ENCODE assay signal across 1 cellular context in the genomic region with DNA sequence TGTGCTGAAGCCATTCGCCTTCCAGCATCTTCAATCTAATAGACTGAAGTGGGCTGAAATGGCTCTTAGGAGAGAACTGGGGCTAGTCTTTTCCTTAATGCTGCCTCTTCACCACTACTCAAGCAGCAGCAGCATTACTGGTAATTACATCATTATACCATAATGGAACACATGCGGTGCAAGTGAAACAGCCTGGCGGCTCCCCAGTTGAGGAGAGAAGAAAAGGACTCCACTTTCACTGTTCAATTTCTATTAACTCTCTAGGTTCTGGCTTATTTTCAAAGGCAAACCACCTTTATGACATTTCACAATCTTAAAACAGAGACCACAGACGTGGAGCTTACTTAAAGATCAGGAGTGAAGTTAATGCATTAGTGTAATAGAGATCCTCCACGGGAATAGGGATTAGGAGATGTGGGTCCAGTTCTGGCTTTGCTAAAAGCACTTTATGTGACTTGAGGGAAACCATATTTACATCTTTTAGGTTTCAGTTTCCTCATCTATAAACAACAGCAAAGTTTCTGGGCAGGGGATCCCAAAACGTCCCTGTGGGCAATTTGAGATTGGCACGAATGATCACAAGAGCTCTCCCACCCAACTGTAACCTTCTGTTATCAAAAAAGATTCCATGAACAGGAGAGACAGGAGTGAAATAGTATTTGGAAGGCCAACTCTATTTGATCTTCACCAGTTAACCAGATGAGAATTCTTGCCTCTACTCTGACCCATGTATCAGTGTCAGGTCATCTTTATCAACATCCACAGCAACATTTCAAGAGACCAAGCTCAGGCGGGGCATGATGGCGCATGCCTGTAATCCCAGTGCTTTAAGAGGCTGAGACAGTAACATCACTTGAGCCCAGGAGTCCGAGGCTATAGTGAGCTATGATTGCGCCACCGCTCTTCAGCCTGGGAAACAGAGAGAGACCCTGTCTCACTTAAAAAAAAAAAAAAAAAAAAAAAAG.
A peak's percentile ranks its signal among the peaks of the same experiment; 100 is the strongest.
TF ChIP-seq lines count a peak whose summit lies in the region.

No MANE protein-coding gene starts in this region.

TF ChIP-seq in K562, 482 proteins besides CTCF, POLR2A, EP300 and RAD21 (continued from another document and continues in another):
- TF ChIP-seq RBM39 (optimal IDR thresholded peaks at IDR 0.05; ENCODE audit: low read depth, low read length) (no peak), ARID1B (IDR thresholded peaks at IDR 0.05) (peak; percentile 10; the same call in 1 of the 2 replicates), FOSL1 (tag; conservative IDR thresholded peaks at IDR 0.05) (peak; percentile 12; the same call in 1 of the 2 replicates), SP1 (CRISPR knock-in tag; IDR thresholded peaks at IDR 0.05) (no peak), SMAD2 (IDR thresholded peaks at IDR 0.05; ENCODE audit: low read depth, low read length) (no peak), ZNF311 (CRISPR knock-in tag; IDR thresholded peaks at IDR 0.05) (no peak; the same call in none of the 2 replicates), ESRRA (IDR thresholded peaks at IDR 0.05; ENCODE audit: borderline replicate concordance, low read depth) (peak; percentile 60; the same call in 1 of the 2 replicates), HNRNPL (IDR thresholded peaks at IDR 0.05; ENCODE audit: low read depth, low read length) (no peak), MAZ (CRISPR knock-in tag; conservative IDR thresholded peaks at IDR 0.05 in 1 of 2, IDR thresholded peaks at IDR 0.05 in 1 of 2) (peak in 1 of 2 experiments; percentile 53; a peak in 1 of 4 replicates), KLF6 (CRISPR knock-in tag; IDR thresholded peaks at IDR 0.05; ENCODE audit: borderline replicate concordance) (no peak), HNRNPUL1 (IDR thresholded peaks at IDR 0.05; ENCODE audit: low read length) (no peak), EWSR1 (IDR thresholded peaks at IDR 0.05; ENCODE audit: borderline replicate concordance, low read depth, partially characterized antibody) (no peak), ZNF133 (CRISPR knock-in tag; IDR thresholded peaks at IDR 0.05) (no peak), EGR1 (conservative IDR thresholded peaks at IDR 0.05) (no peak), PHF20 (IDR thresholded peaks at IDR 0.05; ENCODE audit: partially characterized antibody) (no peak), MCM5 (IDR thresholded peaks at IDR 0.05; ENCODE audit: low read depth) (no peak), SETDB1 (IDR thresholded peaks at IDR 0.05; ENCODE audit: low read length) (no peak), POLR2AphosphoS5 (IDR thresholded peaks at IDR 0.05; ENCODE audit: control insufficient read depth, insufficient read depth, low read depth, low read length) (no peak), TAF1 (IDR thresholded peaks at IDR 0.05; ENCODE audit: control insufficient read depth, extremely low read depth, insufficient read depth, low read length, severe bottlenecking) (no peak), MTF1 (CRISPR knock-in tag; IDR thresholded peaks at IDR 0.05; ENCODE audit: borderline replicate concordance) (no peak), GTF2E2 (tag; IDR thresholded peaks at IDR 0.05) (peak; percentile 81), PRMT5 (CRISPR knock-in tag; IDR thresholded peaks at IDR 0.05) (no peak), U2AF2 (optimal IDR thresholded peaks at IDR 0.05; ENCODE audit: low read depth, low read length) (no peak), ZNF561 (CRISPR knock-in tag; conservative IDR thresholded peaks at IDR 0.05) (no peak), CEBPG (CRISPR knock-in tag; IDR thresholded peaks at IDR 0.05) (peak; percentile 93), CEBPG (tag; conservative IDR thresholded peaks at IDR 0.05 in 1 of 2, IDR thresholded peaks at IDR 0.05 in 1 of 2) (peak; percentile 85 to 94), ZNF436 (CRISPR knock-in tag; IDR thresholded peaks at IDR 0.05) (no peak), ETV1 (tag; conservative IDR thresholded peaks at IDR 0.05; ENCODE audit: low read depth) (no peak), ZNF76 (CRISPR knock-in tag; IDR thresholded peaks at IDR 0.05; ENCODE audit: borderline replicate concordance) (0 out of 2 replicates have a peak, but pooled peaks have one; percentile 15), TBP (optimal IDR thresholded peaks at IDR 0.05; ENCODE audit: low read depth, low read length) (no peak)
- TF ChIP-seq, protein P1, sequence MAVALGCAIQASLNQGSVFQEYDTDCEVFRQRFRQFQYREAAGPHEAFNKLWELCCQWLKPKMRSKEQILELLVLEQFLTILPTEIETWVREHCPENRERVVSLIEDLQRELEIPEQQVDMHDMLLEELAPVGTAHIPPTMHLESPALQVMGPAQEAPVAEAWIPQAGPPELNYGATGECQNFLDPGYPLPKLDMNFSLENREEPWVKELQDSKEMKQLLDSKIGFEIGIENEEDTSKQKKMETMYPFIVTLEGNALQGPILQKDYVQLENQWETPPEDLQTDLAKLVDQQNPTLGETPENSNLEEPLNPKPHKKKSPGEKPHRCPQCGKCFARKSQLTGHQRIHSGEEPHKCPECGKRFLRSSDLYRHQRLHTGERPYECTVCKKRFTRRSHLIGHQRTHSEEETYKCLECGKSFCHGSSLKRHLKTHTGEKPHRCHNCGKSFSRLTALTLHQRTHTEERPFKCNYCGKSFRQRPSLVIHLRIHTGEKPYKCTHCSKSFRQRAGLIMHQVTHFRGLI (CRISPR knock-in tag; IDR thresholded peaks at IDR 0.05): no peak
- TF ChIP-seq, protein P2, sequence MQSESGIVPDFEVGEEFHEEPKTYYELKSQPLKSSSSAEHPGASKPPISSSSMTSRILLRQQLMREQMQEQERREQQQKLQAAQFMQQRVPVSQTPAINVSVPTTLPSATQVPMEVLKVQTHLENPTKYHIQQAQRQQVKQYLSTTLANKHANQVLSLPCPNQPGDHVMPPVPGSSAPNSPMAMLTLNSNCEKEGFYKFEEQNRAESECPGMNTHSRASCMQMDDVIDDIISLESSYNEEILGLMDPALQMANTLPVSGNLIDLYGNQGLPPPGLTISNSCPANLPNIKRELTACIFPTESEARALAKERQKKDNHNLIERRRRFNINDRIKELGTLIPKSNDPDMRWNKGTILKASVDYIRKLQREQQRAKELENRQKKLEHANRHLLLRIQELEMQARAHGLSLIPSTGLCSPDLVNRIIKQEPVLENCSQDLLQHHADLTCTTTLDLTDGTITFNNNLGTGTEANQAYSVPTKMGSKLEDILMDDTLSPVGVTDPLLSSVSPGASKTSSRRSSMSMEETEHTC (IDR thresholded peaks at IDR 0.05): no peak
- TF ChIP-seq, protein P3, sequence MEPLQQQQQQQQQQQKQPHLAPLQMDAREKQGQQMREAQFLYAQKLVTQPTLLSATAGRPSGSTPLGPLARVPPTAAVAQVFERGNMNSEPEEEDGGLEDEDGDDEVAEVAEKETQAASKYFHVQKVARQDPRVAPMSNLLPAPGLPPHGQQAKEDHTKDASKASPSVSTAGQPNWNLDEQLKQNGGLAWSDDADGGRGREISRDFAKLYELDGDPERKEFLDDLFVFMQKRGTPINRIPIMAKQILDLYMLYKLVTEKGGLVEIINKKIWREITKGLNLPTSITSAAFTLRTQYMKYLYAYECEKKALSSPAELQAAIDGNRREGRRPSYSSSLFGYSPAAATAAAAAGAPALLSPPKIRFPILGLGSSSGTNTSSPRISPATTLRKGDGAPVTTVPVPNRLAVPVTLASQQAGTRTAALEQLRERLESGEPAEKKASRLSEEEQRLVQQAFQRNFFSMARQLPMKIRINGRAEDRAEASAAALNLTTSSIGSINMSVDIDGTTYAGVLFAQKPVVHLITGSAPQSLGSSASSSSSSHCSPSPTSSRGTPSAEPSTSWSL (CRISPR knock-in tag; IDR thresholded peaks at IDR 0.05; ENCODE audit: borderline replicate concordance): no peak
- TF ChIP-seq, protein P4, sequence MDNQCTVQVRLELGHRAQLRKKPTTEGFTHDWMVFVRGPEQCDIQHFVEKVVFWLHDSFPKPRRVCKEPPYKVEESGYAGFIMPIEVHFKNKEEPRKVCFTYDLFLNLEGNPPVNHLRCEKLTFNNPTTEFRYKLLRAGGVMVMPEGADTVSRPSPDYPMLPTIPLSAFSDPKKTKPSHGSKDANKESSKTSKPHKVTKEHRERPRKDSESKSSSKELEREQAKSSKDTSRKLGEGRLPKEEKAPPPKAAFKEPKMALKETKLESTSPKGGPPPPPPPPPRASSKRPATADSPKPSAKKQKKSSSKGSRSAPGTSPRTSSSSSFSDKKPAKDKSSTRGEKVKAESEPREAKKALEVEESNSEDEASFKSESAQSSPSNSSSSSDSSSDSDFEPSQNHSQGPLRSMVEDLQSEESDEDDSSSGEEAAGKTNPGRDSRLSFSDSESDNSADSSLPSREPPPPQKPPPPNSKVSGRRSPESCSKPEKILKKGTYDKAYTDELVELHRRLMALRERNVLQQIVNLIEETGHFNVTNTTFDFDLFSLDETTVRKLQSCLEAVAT (IDR thresholded peaks at IDR 0.05): no peak
- TF ChIP-seq, protein P5, sequence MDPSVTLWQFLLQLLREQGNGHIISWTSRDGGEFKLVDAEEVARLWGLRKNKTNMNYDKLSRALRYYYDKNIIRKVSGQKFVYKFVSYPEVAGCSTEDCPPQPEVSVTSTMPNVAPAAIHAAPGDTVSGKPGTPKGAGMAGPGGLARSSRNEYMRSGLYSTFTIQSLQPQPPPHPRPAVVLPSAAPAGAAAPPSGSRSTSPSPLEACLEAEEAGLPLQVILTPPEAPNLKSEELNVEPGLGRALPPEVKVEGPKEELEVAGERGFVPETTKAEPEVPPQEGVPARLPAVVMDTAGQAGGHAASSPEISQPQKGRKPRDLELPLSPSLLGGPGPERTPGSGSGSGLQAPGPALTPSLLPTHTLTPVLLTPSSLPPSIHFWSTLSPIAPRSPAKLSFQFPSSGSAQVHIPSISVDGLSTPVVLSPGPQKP (CRISPR knock-in tag; IDR thresholded peaks at IDR 0.05): no peak
- TF ChIP-seq, protein P6, sequence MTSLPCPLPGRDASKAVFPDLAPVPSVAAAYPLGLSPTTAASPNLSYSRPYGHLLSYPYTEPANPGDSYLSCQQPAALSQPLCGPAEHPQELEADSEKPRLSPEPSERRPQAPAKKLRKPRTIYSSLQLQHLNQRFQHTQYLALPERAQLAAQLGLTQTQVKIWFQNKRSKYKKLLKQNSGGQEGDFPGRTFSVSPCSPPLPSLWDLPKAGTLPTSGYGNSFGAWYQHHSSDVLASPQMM (CRISPR knock-in tag; IDR thresholded peaks at IDR 0.05): no peak
- TF ChIP-seq, protein P7, sequence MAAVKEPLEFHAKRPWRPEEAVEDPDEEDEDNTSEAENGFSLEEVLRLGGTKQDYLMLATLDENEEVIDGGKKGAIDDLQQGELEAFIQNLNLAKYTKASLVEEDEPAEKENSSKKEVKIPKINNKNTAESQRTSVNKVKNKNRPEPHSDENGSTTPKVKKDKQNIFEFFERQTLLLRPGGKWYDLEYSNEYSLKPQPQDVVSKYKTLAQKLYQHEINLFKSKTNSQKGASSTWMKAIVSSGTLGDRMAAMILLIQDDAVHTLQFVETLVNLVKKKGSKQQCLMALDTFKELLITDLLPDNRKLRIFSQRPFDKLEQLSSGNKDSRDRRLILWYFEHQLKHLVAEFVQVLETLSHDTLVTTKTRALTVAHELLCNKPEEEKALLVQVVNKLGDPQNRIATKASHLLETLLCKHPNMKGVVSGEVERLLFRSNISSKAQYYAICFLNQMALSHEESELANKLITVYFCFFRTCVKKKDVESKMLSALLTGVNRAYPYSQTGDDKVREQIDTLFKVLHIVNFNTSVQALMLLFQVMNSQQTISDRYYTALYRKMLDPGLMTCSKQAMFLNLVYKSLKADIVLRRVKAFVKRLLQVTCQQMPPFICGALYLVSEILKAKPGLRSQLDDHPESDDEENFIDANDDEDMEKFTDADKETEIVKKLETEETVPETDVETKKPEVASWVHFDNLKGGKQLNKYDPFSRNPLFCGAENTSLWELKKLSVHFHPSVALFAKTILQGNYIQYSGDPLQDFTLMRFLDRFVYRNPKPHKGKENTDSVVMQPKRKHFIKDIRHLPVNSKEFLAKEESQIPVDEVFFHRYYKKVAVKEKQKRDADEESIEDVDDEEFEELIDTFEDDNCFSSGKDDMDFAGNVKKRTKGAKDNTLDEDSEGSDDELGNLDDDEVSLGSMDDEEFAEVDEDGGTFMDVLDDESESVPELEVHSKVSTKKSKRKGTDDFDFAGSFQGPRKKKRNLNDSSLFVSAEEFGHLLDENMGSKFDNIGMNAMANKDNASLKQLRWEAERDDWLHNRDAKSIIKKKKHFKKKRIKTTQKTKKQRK (IDR thresholded peaks at IDR 0.05; ENCODE audit: borderline replicate concordance, low read depth, low read length): no peak
- TF ChIP-seq, protein P8, sequence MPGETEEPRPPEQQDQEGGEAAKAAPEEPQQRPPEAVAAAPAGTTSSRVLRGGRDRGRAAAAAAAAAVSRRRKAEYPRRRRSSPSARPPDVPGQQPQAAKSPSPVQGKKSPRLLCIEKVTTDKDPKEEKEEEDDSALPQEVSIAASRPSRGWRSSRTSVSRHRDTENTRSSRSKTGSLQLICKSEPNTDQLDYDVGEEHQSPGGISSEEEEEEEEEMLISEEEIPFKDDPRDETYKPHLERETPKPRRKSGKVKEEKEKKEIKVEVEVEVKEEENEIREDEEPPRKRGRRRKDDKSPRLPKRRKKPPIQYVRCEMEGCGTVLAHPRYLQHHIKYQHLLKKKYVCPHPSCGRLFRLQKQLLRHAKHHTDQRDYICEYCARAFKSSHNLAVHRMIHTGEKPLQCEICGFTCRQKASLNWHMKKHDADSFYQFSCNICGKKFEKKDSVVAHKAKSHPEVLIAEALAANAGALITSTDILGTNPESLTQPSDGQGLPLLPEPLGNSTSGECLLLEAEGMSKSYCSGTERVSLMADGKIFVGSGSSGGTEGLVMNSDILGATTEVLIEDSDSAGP (CRISPR knock-in tag; IDR thresholded peaks at IDR 0.05): no peak
- TF ChIP-seq, protein P9, sequence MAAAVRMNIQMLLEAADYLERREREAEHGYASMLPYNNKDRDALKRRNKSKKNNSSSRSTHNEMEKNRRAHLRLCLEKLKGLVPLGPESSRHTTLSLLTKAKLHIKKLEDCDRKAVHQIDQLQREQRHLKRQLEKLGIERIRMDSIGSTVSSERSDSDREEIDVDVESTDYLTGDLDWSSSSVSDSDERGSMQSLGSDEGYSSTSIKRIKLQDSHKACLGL (CRISPR knock-in tag; IDR thresholded peaks at IDR 0.05; ENCODE audit: borderline replicate concordance, poor library complexity, severe bottlenecking): no peak
